Comparison of ENCODE assay signal across 9 cellular contexts in the genomic region with DNA sequence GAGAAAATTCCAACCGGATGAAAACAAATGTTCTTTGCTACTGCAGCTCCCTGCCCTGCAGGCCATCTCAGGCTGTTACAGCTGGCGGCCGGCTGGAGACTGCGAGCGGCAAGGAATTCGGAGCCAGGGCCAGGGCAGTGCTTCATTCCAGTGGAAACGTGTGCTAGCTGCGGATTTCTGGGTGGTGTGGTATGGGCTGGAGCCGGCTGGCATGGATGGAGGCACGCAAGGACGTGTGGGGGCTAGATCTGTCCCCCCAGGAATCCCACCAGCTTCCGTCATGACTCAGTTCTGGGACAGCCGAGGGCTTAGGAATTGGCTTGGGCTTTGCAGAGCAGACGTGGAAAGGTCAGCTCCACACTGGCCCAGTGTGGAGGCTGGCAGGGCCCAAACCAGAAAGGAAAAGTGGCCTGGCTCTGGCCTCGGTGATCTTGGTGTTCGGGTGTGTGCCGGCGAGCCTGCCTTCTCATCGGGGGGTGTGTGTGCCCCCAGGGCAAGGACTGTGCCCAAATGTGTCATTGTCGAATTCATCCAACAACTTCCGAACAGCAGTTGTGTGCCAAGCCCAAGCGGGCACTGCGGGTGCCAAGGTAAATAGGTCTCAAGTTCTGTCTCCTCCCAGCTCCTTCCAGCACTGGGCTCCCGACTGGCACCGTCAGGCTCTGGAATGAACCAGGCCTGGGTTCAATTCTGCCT. TPM values are rescaled to one million over a fixed set of nuclear protein-coding genes. Genes with fewer than 3 reads are reported as not detected.
DNase-seq lines count a peak whose midpoint lies in the region; ATAC-seq, FAIRE-seq and TF ChIP-seq lines count a peak whose summit lies in the region.
"Had no signal": no experiment of that assay in that cellular context is flagged by ENCODE, and none has a peak within 500 bp of the region (broad histone marks: within the 10 kb centered on the region; RNA-seq: fewer than 3 reads in every experiment).

No MANE protein-coding gene starts in this region.

- ATAC-seq in A549 = peak; percentile 57 to 64

- DNase-seq in A549 (ENCODE audit: low read depth in 1 of 2, low spot score in 1 of 2) (peak; percentile 47 to 82), NCI-H2029 treated with DMSO at 0.1 percent for 48 hours (lab: John Stamatoyannopoulos, UW) (peak; percentile 53), endodermal cell (peak; percentile 57), mucosa of gallbladder (ENCODE audit: low spot score) (peak; percentile 51), nephron progenitor cell (no peak), mesenteric fat pad (ENCODE audit: low spot score) (no peak), SHP77 (lab: John Stamatoyannopoulos, UW) (no peak)
- no peak for DNase-seq in stimulated activated CD8-positive, alpha-beta memory T cell treated with anti-CD3 and anti-CD28 coated beads, Interleukin-4, amount 100 ng/mL, for 48 hours
- DNase-seq: stimulated activated CD4-positive, alpha-beta T cell treated with anti-CD3 and anti-CD28 coated beads, Interleukin-4, amount 100 ng/mL, for 4 hours had no signal

- peak in 1 of 2 experiments; percentile 36; a peak in 2 of 5 replicates for TF ChIP-seq RAD21 in A549 (conservative IDR thresholded peaks at IDR 0.05 in 1 of 2, IDR thresholded peaks at IDR 0.05 in 1 of 2)

- no peak for FAIRE-seq in A549 (lab: Jason Lieb, UNC)

- 11% methylated on average over 16 of the region's 25 CpGs for WGBS in A549 (ENCODE audit: missing lambda C conversion rate)
- 91 to 92% methylated on average over 12 to 25 of the region's 25 CpGs for WGBS in endodermal cell (ENCODE audit: insufficient coverage in 1 of 2, insufficient read length in 1 of 2), 2 experiments

- CTCF ChIA-PET in A549 (lab: Yijun Ruan, JAX) = interaction anchor here (0.8 to 1.7 kb wide), 7 partner anchors 10 to 367 kb away, joined by 3 to 7 read pairs (median 3); no protein-coding TSS in a partner anchor

- H3K4me1 Mint-ChIP-seq in endodermal cell = no peaks in the 10 kb centered on the region
- peaks cover 55% of the 10 kb centered on the region for H3K4me1 Mint-ChIP-seq in nephron progenitor cell

- TF ChIP-seq POLR2A in A549 (IDR thresholded peaks at IDR 0.05; ENCODE audit: low read length) = no peak

- H3K27me3 Mint-ChIP-seq in endodermal cell (ENCODE audit: insufficient read depth) = no peaks in the 10 kb centered on the region
- peaks cover 24% of the 10 kb centered on the region for H3K27me3 Mint-ChIP-seq in nephron progenitor cell (ENCODE audit: low read depth, poor library complexity)

- no peak overlapping the region for H3K27ac Mint-ChIP-seq in endodermal cell
- no peak overlapping the region for H3K27ac Mint-ChIP-seq in nephron progenitor cell

- H3K9me3 Mint-ChIP-seq in endodermal cell (no peaks in the 10 kb centered on the region), nephron progenitor cell (no peaks in the 10 kb centered on the region)

- H3K4me3 Mint-ChIP-seq in endodermal cell = no peak overlapping the region
- H3K4me3 Mint-ChIP-seq in nephron progenitor cell = no peak overlapping the region

- H3K9ac ChIP-seq in endodermal cell (ENCODE audit: extremely low read depth, low read length, poor library complexity, severe bottlenecking) = no peak overlapping the region

- peak; percentile 57 to 75; a peak in 2 of 5 replicates for TF ChIP-seq EP300 in A549 (IDR thresholded peaks at IDR 0.05)

- H3K4me2 ChIP-seq in A549 = peak overlapping the region; percentile 69

- peaks cover 61% of the 10 kb centered on the region for H3K4me1 ChIP-seq in A549
- no peaks in the 10 kb centered on the region for H3K4me1 ChIP-seq in endodermal cell (ENCODE audit: control insufficient read depth, insufficient read depth, low read length)

- H3K4me3 ChIP-seq in A549 (no peak overlapping the region), endodermal cell (ENCODE audit: low read length) (no peak overlapping the region)

- no peak for TF ChIP-seq CTCF in A549 (IDR thresholded peaks at IDR 0.05)
- TF ChIP-seq CTCF in endodermal cell (conservative IDR thresholded peaks at IDR 0.05) = no peak
- no peak for TF ChIP-seq CTCF in nephron progenitor cell (IDR thresholded peaks at IDR 0.05)

- H3K27ac ChIP-seq in A549 (peak overlapping the region; percentile 93 to 98), endodermal cell (ENCODE audit: low read depth, low read length) (no peak overlapping the region)

- no peaks in the 10 kb centered on the region for H3K27me3 ChIP-seq in endodermal cell (ENCODE audit: control insufficient read depth, insufficient read depth, low read length, poor library complexity, severe bottlenecking)

- no peaks in the 10 kb centered on the region for H3K36me3 ChIP-seq in endodermal cell (ENCODE audit: control insufficient read depth, insufficient read depth, low read length)

- H3K36me3 Mint-ChIP-seq in endodermal cell (ENCODE audit: low read depth) (no peaks in the 10 kb centered on the region), nephron progenitor cell (ENCODE audit: low read depth) (no peaks in the 10 kb centered on the region)

- POLR2A ChIA-PET in A549 (lab: Yijun Ruan, JAX) = interaction anchor here (1.0 to 1.6 kb wide), 3 partner anchors 20 to 88 kb away, joined by 3 to 8 read pairs (median 3); no protein-coding TSS in a partner anchor

- no peaks in the 10 kb centered on the region for H3K9me3 ChIP-seq in A549
- H3K9me3 ChIP-seq in endodermal cell (ENCODE audit: control insufficient read depth, low read length) = no peaks in the 10 kb centered on the region

TF ChIP-seq in A549, 52 proteins besides CTCF, POLR2A, EP300 and RAD21:
- TF ChIP-seq ZFP36 (IDR thresholded peaks at IDR 0.05; ENCODE audit: borderline replicate concordance, partially characterized antibody) (no peak), FOSB (CRISPR knock-in tag; IDR thresholded peaks at IDR 0.05) (no peak), ZSCAN20 (CRISPR knock-in tag; IDR thresholded peaks at IDR 0.05) (no peak), ELK1 (IDR thresholded peaks at IDR 0.05; ENCODE audit: low read depth, low read length) (no peak), RARB (CRISPR knock-in tag; IDR thresholded peaks at IDR 0.05) (no peak), GATA3 (IDR thresholded peaks at IDR 0.05; ENCODE audit: borderline replicate concordance) (peak; percentile 83), KDM1A (IDR thresholded peaks at IDR 0.05; ENCODE audit: low read depth) (no peak), CEBPB (IDR thresholded peaks at IDR 0.05) (0 out of 4 replicates have a peak, but pooled peaks of 1 of the 2 experiments have one; percentile 17), KDM5A (IDR thresholded peaks at IDR 0.05) (no peak), HOXA7 (CRISPR knock-in tag; IDR thresholded peaks at IDR 0.05) (no peak), MAFK (IDR thresholded peaks at IDR 0.05; ENCODE audit: partially characterized antibody) (no peak), CHD4 (IDR thresholded peaks at IDR 0.05; ENCODE audit: borderline replicate concordance) (no peak), JUNB (IDR thresholded peaks at IDR 0.05) (peak; percentile 73), SMC3 (IDR thresholded peaks at IDR 0.05) (peak; percentile 40), HDAC2 (IDR thresholded peaks at IDR 0.05) (no peak), JUN (IDR thresholded peaks at IDR 0.05) (peak; percentile 18 to 72; a peak in 4 of 5 replicates), FOXS1 (CRISPR knock-in tag; IDR thresholded peaks at IDR 0.05) (peak; percentile 86; the same call in 1 of the 2 replicates), MAX (IDR thresholded peaks at IDR 0.05) (peak; percentile 79), CBX2 (IDR thresholded peaks at IDR 0.05; ENCODE audit: borderline replicate concordance, low read depth) (no peak), BCL3 (IDR thresholded peaks at IDR 0.05) (0 out of 3 replicates have a peak, but pooled peaks have one; percentile 38), NFE2L2 (conservative IDR thresholded peaks at IDR 0.05; ENCODE audit: low read length) (no peak), FOSL2 (IDR thresholded peaks at IDR 0.05) (peak; percentile 39; the same call in 1 of the 2 replicates), FOSL2 (CRISPR knock-in tag; IDR thresholded peaks at IDR 0.05) (peak; percentile 62; the same call in 1 of the 2 replicates), POLR2AphosphoS2 (conservative IDR thresholded peaks at IDR 0.05; ENCODE audit: low read length) (no peak), CHD2 (IDR thresholded peaks at IDR 0.05; ENCODE audit: low read length, partially characterized antibody) (no peak)

RNA-seq across cellular contexts. Expression of gene SHISAL1, which starts 48.1 kb away (rescaled TPM):
- polyA plus RNA-seq in A549 (2011; rRNA removed) (0.61 and 0.79 TPM in 2 replicates), A549 (2017; fragmentation: RNase III; extraction: RNeasy Plus Mini Kit Qiagen cat#74134 plus additional on column Dnase treatment) (1.9 to 2.4 TPM (median 2.2 TPM) in 3 replicates)
- 0.56 and 0.80 TPM in 2 replicates for polyA plus RNA-seq in A549 (2012; cell fraction: cytosol; rRNA removed)
- polyA plus RNA-seq in A549 (2012; cell fraction: nucleus; rRNA removed) = 0.74 and 0.80 TPM in 2 replicates
- 1.3 and 1.4 TPM in 2 replicates for polyA minus RNA-seq in A549 (2011; rRNA and poly(A)+ RNA removed)
- total RNA-seq in endodermal cell (under 1 TPM; 0.42 to 0.95 TPM), mucosa of gallbladder (3.8 TPM), mesenteric fat pad (3.3 TPM)
- 2.8 TPM for polyA plus RNA-seq in endodermal cell (2013, experiment 1 of 2)
- polyA plus RNA-seq in endodermal cell (2013, experiment 2 of 2) = 3.2 TPM

Comparison
In these comparisons a context has a peak if more than half of its experiments do, and no peak if none do; other contexts are left out.
1. DNase-seq: peak in A549 (2 of 2), NCI-H2029 treated with DMSO at 0.1 percent for 48 hours (single experiment), endodermal cell (single experiment) and mucosa of gallbladder (single experiment); none in nephron progenitor cell (single experiment), mesenteric fat pad (single experiment), SHP77 (0 of 2) and stimulated activated CD8-positive, alpha-beta memory T cell treated with anti-CD3 and anti-CD28 coated beads, Interleukin-4, amount 100 ng/mL, for 48 hours (single experiment).